In the genomic region with DNA sequence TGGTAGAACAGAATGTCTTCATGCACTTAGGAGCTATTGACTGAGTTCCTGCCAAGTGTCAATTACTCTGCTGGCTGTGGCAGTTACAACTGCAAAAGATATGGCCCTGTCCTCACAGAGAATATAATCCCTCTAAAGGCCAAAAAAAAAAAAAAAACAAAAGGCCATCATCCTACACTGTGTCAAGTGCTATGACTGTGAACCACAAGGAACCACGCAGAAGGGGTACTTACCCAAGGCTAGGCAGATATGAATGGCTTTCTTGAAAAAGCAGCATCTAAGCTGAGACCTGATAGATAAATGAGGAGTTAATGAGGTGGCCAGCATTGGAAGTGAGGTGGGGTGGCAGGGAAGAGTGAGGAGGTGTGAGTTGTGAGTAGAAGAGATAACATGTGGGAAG, we compare ENCODE assay signal across 19 cellular contexts. TPM values are rescaled to one million over a fixed set of nuclear protein-coding genes. Genes with fewer than 3 reads are reported as not detected.
"Had no signal": no experiment of that assay in that cellular context is flagged by ENCODE, and none has a peak within 500 bp of the region (broad histone marks: within the 10 kb centered on the region; RNA-seq: fewer than 3 reads in every experiment).

No MANE protein-coding gene starts in this region.

- H3K9me3 ChIP-seq: esophagus squamous epithelium, heart right ventricle, left lung, pancreas, right lobe of liver, SJCRH30, upper lobe of right lung had no signal

- ATAC-seq: heart right ventricle, left lung, pancreas, right lobe of liver, T-helper 17 cell, upper lobe of right lung had no signal

- H3K27ac Mint-ChIP-seq: T-helper 17 cell had no signal

- H3K27me3 ChIP-seq: esophagus squamous epithelium, heart right ventricle, left lung, pancreas, right lobe of liver, SJCRH30, upper lobe of right lung had no signal

- H3K27me3 Mint-ChIP-seq: T-helper 17 cell had no signal

- H3K4me3 ChIP-seq: esophagus squamous epithelium, heart right ventricle, left lung, pancreas, right lobe of liver, SJCRH30, upper lobe of right lung had no signal

- H3K4me1 ChIP-seq: esophagus squamous epithelium, pancreas, right lobe of liver, SJCRH30, upper lobe of right lung had no signal

- H3K4me3 Mint-ChIP-seq: T-helper 17 cell had no signal

- H3K36me3 ChIP-seq: esophagus squamous epithelium, heart right ventricle, left lung, pancreas, right lobe of liver, SJCRH30, upper lobe of right lung, WERI-Rb-1 had no signal

- H3K27ac ChIP-seq: esophagus squamous epithelium, heart right ventricle, pancreas, right lobe of liver, SJCRH30, upper lobe of right lung, WERI-Rb-1 had no signal

- DNase-seq: activated CD4-positive, alpha-beta T cell treated with anti-CD3 and anti-CD28 coated beads for 48 hours; activated naive CD4-positive, alpha-beta T cell treated with anti-CD3 and anti-CD28 coated beads, Interleukin-2, amount 50 U/mL, for 16 hours; dermis blood vessel endothelial cell; effector memory CD4-positive, alpha-beta T cell; esophagus squamous epithelium; heart right ventricle; left lung; pancreas; right lobe of liver; SJCRH30; small intestine; stimulated activated CD4-positive, alpha-beta T cell treated with anti-CD3 and anti-CD28 coated beads, Interleukin-15, amount 100 ng/mL, for 24 hours; stimulated activated CD4-positive, alpha-beta T cell treated with anti-CD3 and anti-CD28 coated beads, Interleukin-2, amount 100 ng/mL, for 48 hours; T-helper 17 cell; upper lobe of right lung; WERI-Rb-1 had no signal

RNA-seq across cellular contexts. Expression of a gene that starts 16.3 kb away (rescaled TPM):
- total RNA-seq: dermis blood vessel endothelial cell, endothelial cell of umbilical vein, heart right ventricle, kidney epithelial cell, left lung, mononuclear cell, pancreas, right lobe of liver, SJCRH30, upper lobe of right lung had no signal
- polyA plus RNA-seq: endothelial cell of umbilical vein, heart right ventricle, pancreas, small intestine had no signal

RNA-seq across cellular contexts. Expression of a gene that starts 44.1 kb away (rescaled TPM):
- total RNA-seq: dermis blood vessel endothelial cell, endothelial cell of umbilical vein, heart right ventricle, kidney epithelial cell, left lung, pancreas, right lobe of liver, SJCRH30, upper lobe of right lung had no signal
- polyA plus RNA-seq: endothelial cell of umbilical vein, heart right ventricle, pancreas, small intestine had no signal
